Comparison of ENCODE assay signal across 16 cellular contexts in genomic region chr4:2300431-2300861, GRCh38. TPM values are rescaled to one million over a fixed set of nuclear protein-coding genes. Genes with fewer than 3 reads are reported as not detected.
DNase-seq lines count a peak whose midpoint lies in the region; ATAC-seq, FAIRE-seq and TF ChIP-seq lines count a peak whose summit lies in the region.
"Had no signal": no experiment of that assay in that cellular context is flagged by ENCODE, and none has a peak within 500 bp of the region (broad histone marks: within the 10 kb centered on the region; RNA-seq: fewer than 3 reads in every experiment).

No MANE protein-coding gene starts in this region.

- TF ChIP-seq CTCF in K562 (IDR thresholded peaks at IDR 0.05 in 2 of 3, conservative IDR thresholded peaks at IDR 0.05 in 1 of 3; ENCODE audit: insufficient read depth in 2 of 3, low read depth in 1 of 3, low read length in 3 of 3): no peak

- H3K4me3 Mint-ChIP-seq in activated T-cell treated with anti-CD3 and anti-CD28 coated beads, Interleukin-2, amount 50 U/mL, for 24 hours: no peak overlapping the region
- no peak overlapping the region for H3K4me3 Mint-ChIP-seq in activated T-cell treated with anti-CD3 and anti-CD28 coated beads, Interleukin-2, amount 50 U/mL, for 72 hours
- no peak overlapping the region for H3K4me3 Mint-ChIP-seq in immature natural killer cell

- H3K9me3 ChIP-seq in K562 (replicated peaks; ENCODE audit: control insufficient read depth, insufficient read depth, low read depth, low read length): no peaks in the 10 kb centered on the region
- peaks cover 0 to 9% of the 10 kb centered on the region in 2 donors for H3K9me3 ChIP-seq in neuronal stem cell (replicated peaks in 1 of 2; ENCODE audit: control insufficient read depth in 2 of 2, insufficient read depth in 1 of 2, low read depth in 1 of 2, low read length in 2 of 2)
- H3K9me3 ChIP-seq: A549 had no signal

- H2BK5ac ChIP-seq in neuronal stem cell (ENCODE audit: low read length): no peak overlapping the region

- TF ChIP-seq POLR2A in K562 (conservative IDR thresholded peaks at IDR 0.05): no peak

- CTCF ChIA-PET in K562 (lab: Yijun Ruan, JAX; ENCODE audit: low intra/inter-chr PET ratio): no interaction called here

- H3K79me1 ChIP-seq in neuronal stem cell (ENCODE audit: low read depth, low read length): no peaks in the 10 kb centered on the region

- H3K36me3 Mint-ChIP-seq in activated T-cell treated with anti-CD3 and anti-CD28 coated beads, Interleukin-2, amount 50 U/mL, for 24 hours (ENCODE audit: low read depth): peaks cover 5% of the 10 kb centered on the region
- no peaks in the 10 kb centered on the region for H3K36me3 Mint-ChIP-seq in activated T-cell treated with anti-CD3 and anti-CD28 coated beads, Interleukin-2, amount 50 U/mL, for 72 hours (ENCODE audit: insufficient read depth in 2 of 2)
- H3K36me3 Mint-ChIP-seq in immature natural killer cell: peaks cover 17 to 19% (median 17%) of the 10 kb centered on the region in 3 donors

- H3K14ac ChIP-seq in neuronal stem cell (ENCODE audit: low read length): no peak overlapping the region

- H3K4me1 Mint-ChIP-seq in activated T-cell treated with anti-CD3 and anti-CD28 coated beads, Interleukin-2, amount 50 U/mL, for 24 hours (ENCODE audit: low read depth): peaks cover 25% of the 10 kb centered on the region
- H3K4me1 Mint-ChIP-seq in activated T-cell treated with anti-CD3 and anti-CD28 coated beads, Interleukin-2, amount 50 U/mL, for 72 hours (ENCODE audit: low read depth): peaks cover 30% of the 10 kb centered on the region
- peaks cover 10 to 11% of the 10 kb centered on the region in 2 donors for H3K4me1 Mint-ChIP-seq in immature natural killer cell

- DNase-seq in activated T-cell treated with anti-CD3 and anti-CD28 coated beads, Interleukin-2, amount 50 U/mL, for 24 hours: peak; percentile 2
- no peak for DNase-seq in activated T-cell treated with anti-CD3 and anti-CD28 coated beads, Interleukin-2, amount 50 U/mL, for 72 hours
- DNase-seq in K562 (ENCODE audit: extremely low read depth in 1 of 4, low spot score in 3 of 4) (no peak), neuronal stem cell (ENCODE audit: low spot score) (no peak), H4 (ENCODE audit: low spot score) (no peak), immature natural killer cell (no peak), HK-2 (ENCODE audit: unreplicated experiment) (no peak)
- DNase-seq: Calu3, DMS79, GM23248, Karpas-422, NCI-H187 treated with DMSO at 0.1 percent for 48 hours, NCI-H446 had no signal

- H2BK120ac ChIP-seq in neuronal stem cell (ENCODE audit: low read depth, low read length): no peak overlapping the region

- H3K9me3 Mint-ChIP-seq in activated T-cell treated with anti-CD3 and anti-CD28 coated beads, Interleukin-2, amount 50 U/mL, for 24 hours: no peaks in the 10 kb centered on the region
- no peaks in the 10 kb centered on the region for H3K9me3 Mint-ChIP-seq in activated T-cell treated with anti-CD3 and anti-CD28 coated beads, Interleukin-2, amount 50 U/mL, for 72 hours
- H3K9me3 Mint-ChIP-seq in immature natural killer cell: peaks cover 0 to 2% (median 0%) of the 10 kb centered on the region in 6 donors

- H3K79me2 ChIP-seq in K562 (ENCODE audit: control insufficient read depth, insufficient read depth, low read length): no peaks in the 10 kb centered on the region

- H3K4me3 ChIP-seq in K562 (no peak overlapping the region), neuronal stem cell (ENCODE audit: low read length in 2 of 2) (no peak overlapping the region)
- H3K4me3 ChIP-seq: A549, GM23248 had no signal

- peak overlapping the region; percentile 33 for H2AK5ac ChIP-seq in neuronal stem cell (ENCODE audit: low read depth, low read length)

- no peak overlapping the region; a peak in 1 of 4 replicates for H3K9ac ChIP-seq in K562 (ENCODE audit: insufficient read depth in 1 of 2, low read depth in 2 of 2, low read length in 2 of 2)
- H3K9ac ChIP-seq in neuronal stem cell (ENCODE audit: low read depth, low read length, poor library complexity): no peak overlapping the region
- H3K9ac ChIP-seq: GM23248 had no signal

- no peak overlapping the region for H3K4me2 ChIP-seq in K562 (ENCODE audit: insufficient read depth, low read length)
- H3K4me2 ChIP-seq in neuronal stem cell (ENCODE audit: insufficient read depth, low read length, poor library complexity, severe bottlenecking): no peak overlapping the region
- H3K4me2 ChIP-seq: A549 had no signal

- H3K23ac ChIP-seq in neuronal stem cell (ENCODE audit: low read depth, low read length, poor library complexity): peak overlapping the region; percentile 56

- in situ Hi-C loops in K562 (cut with MboI): no loop called here

- H2BK15ac ChIP-seq in neuronal stem cell (ENCODE audit: low read length): no peak overlapping the region

- no peak for FAIRE-seq in K562 (lab: Jason Lieb, UNC)
- FAIRE-seq: A549, G401.6 had no signal

- peaks cover 4% of the 10 kb centered on the region; the same call in 1 of the 3 replicates for H3K36me3 ChIP-seq in K562 (ENCODE audit: control insufficient read depth, insufficient read depth, low read length)
- no peaks in the 10 kb centered on the region for H3K36me3 ChIP-seq in neuronal stem cell (replicated peaks in 1 of 2; ENCODE audit: control insufficient read depth in 2 of 2, insufficient read depth in 2 of 2, low read length in 2 of 2)

- H2AFZ ChIP-seq in K562 (ENCODE audit: low read depth, low read length) (no peak overlapping the region), neuronal stem cell (ENCODE audit: low read length) (no peak overlapping the region)
- H2AFZ ChIP-seq: GM23248 had no signal

- no peak overlapping the region for H3K4ac ChIP-seq in neuronal stem cell (ENCODE audit: low read length)

- no peaks in the 10 kb centered on the region for H3K27me3 ChIP-seq in K562 (ENCODE audit: control insufficient read depth in 2 of 2, insufficient read depth in 2 of 2, low read length in 2 of 2)
- peaks cover 0 to 37% (median 0%) of the 10 kb centered on the region in 3 experiments for H3K27me3 ChIP-seq in neuronal stem cell (ENCODE audit: control insufficient read depth in 3 of 3, insufficient read depth in 3 of 3, low read depth in 1 of 3, low read length in 3 of 3)

- whole genome bisulfite sequencing in K562 (ENCODE audit: insufficient coverage, low coverage, missing lambda C conversion rate): 87% methylated on average over 21 of the region's 22 CpGs
- WGBS in neuronal stem cell (ENCODE audit: extremely low coverage in 2 of 2, insufficient read length in 2 of 2, insufficient replicate concordance in 1 of 2), 2 donors: no CpG with 5 or more reads among the region's 22 CpGs

- H3K27ac ChIP-seq in K562 (ENCODE audit: extremely low read depth, low read depth, low read length) (no peak overlapping the region), neuronal stem cell (replicated peaks; ENCODE audit: low read length) (no peak overlapping the region)
- H3K27ac ChIP-seq: A549, GM23248 had no signal

- H3K27ac Mint-ChIP-seq in activated T-cell treated with anti-CD3 and anti-CD28 coated beads, Interleukin-2, amount 50 U/mL, for 24 hours: no peak overlapping the region
- no peak overlapping the region for H3K27ac Mint-ChIP-seq in activated T-cell treated with anti-CD3 and anti-CD28 coated beads, Interleukin-2, amount 50 U/mL, for 72 hours
- peak overlapping the region in 2 of 6 donors; percentile 11 to 77 for H3K27ac Mint-ChIP-seq in immature natural killer cell

- no peaks in the 10 kb centered on the region for H3K27me3 Mint-ChIP-seq in activated T-cell treated with anti-CD3 and anti-CD28 coated beads, Interleukin-2, amount 50 U/mL, for 24 hours
- H3K27me3 Mint-ChIP-seq in activated T-cell treated with anti-CD3 and anti-CD28 coated beads, Interleukin-2, amount 50 U/mL, for 72 hours (ENCODE audit: low read depth): no peaks in the 10 kb centered on the region
- H3K27me3 Mint-ChIP-seq in immature natural killer cell (ENCODE audit: low read depth in 3 of 3): peaks cover 2 to 5% (median 2%) of the 10 kb centered on the region in 3 donors

- H3K18ac ChIP-seq in neuronal stem cell (ENCODE audit: low read length): no peak overlapping the region

- no TSS peak for BruUV-seq in K562 (replicated peaks; lab: Mats Ljungman, UMichigan)

- POLR2A ChIA-PET in K562 (lab: Yijun Ruan, JAX): interaction anchor here (0.6 to 1.1 kb wide), 2 partner anchors 10 to 53 kb away, joined by 3 read pairs; no protein-coding TSS in a partner anchor

- no peak overlapping the region for H4K91ac ChIP-seq in neuronal stem cell (ENCODE audit: low read depth, low read length, poor library complexity)

- TF ChIP-seq RAD21 in K562 (CRISPR knock-in tag; conservative IDR thresholded peaks at IDR 0.05 in 1 of 2, IDR thresholded peaks at IDR 0.05 in 1 of 2): no peak

- TF ChIP-seq EP300 in K562 (IDR thresholded peaks at IDR 0.05; ENCODE audit: low read length): no peak

- H2BK12ac ChIP-seq in neuronal stem cell (ENCODE audit: low read length): no peak overlapping the region

- intact Hi-C loops in K562 (cut with micrococcal nuclease): no loop called here

- H3K9me1 ChIP-seq in K562 (ENCODE audit: control insufficient read depth, insufficient read depth, low read length): no peaks in the 10 kb centered on the region

- H4K8ac ChIP-seq in neuronal stem cell (ENCODE audit: low read depth, low read length): peak overlapping the region; percentile 76

- H3K4me1 ChIP-seq in K562 (replicated peaks in 1 of 2; ENCODE audit: control insufficient read depth in 2 of 2, insufficient read depth in 2 of 2, low read length in 2 of 2): peaks cover 0 to 64% of the 10 kb centered on the region in 2 experiments; a peak in 3 of 5 replicates
- H3K4me1 ChIP-seq in neuronal stem cell (ENCODE audit: control insufficient read depth in 2 of 2, insufficient read depth in 1 of 2, low read depth in 1 of 2, low read length in 2 of 2): no peaks in the 10 kb centered on the region
- H3K4me1 ChIP-seq: A549 had no signal

- no peak for ATAC-seq in activated T-cell treated with anti-CD3 and anti-CD28 coated beads, Interleukin-2, amount 50 U/mL, for 72 hours (replicated peaks in 1 of 2)
- ATAC-seq in K562 (no peak), HG02759 (IDR thresholded peaks at IDR 0.05; ENCODE audit: unreplicated experiment) (no peak)
- ATAC-seq: A549 had no signal

- H4K20me1 ChIP-seq in K562 (replicated peaks; ENCODE audit: control insufficient read depth, insufficient read depth, low read length): no peaks in the 10 kb centered on the region

RNA-seq across cellular contexts. Expression of gene MXD4, which starts 38.5 kb away (rescaled TPM):
- 10 to 100 TPM; 10.1 to 11.3 TPM for total RNA-seq in activated T-cell treated with anti-CD3 and anti-CD28 coated beads, Interleukin-2, amount 50 U/mL, for 72 hours
- total RNA-seq in K562 (2011; cell fraction: chromatin; rRNA removed; ENCODE audit: low replicate concordance): 28.6 and 67.2 TPM in 2 replicates
- total RNA-seq in K562 (2011; cell fraction: nucleolus; rRNA removed): 27.8 and 29.2 TPM in 2 replicates
- total RNA-seq in K562 (2011; cell fraction: nucleoplasm; rRNA removed): 20.9 and 26.7 TPM in 2 replicates
- total RNA-seq in K562 (2014; rRNA removed) (8.8 and 11.2 TPM in 2 replicates), K562 (2014; rRNA removed; fragmentation: Illumina TruSeq; extraction: Trizol) (1.3 and 1.7 TPM in 2 replicates), K562 (2015; rRNA removed; fragmentation: Illumina TruSeq; extraction: Trizol) (5.9 and 6.1 TPM in 2 replicates), K562 (2021) (13.5 and 14.0 TPM in 2 replicates)
- polyA plus RNA-seq in K562 (2011; rRNA removed) (9.1 and 14.4 TPM in 2 replicates), K562 (2014; fragmentation: Illumina TruSeq; extraction: Trizol) (4.4 and 7.0 TPM in 2 replicates), K562 (2014; fragmentation: Nextera tagmentation; extraction: Ambion mirVana) (under 1 TPM; 0.06 to 0.29 TPM), K562 (2014; rRNA removed) (8.9 and 10.2 TPM in 2 replicates), immature natural killer cell (10 to 100 TPM; 55.0 to 56.1 (median 55.0) TPM)
- polyA plus RNA-seq in K562 (2011; cell fraction: cytosol; rRNA removed): 10.3 and 17.4 TPM in 2 replicates
- 49.5 and 56.9 TPM in 2 replicates for polyA plus RNA-seq in K562 (2011; cell fraction: nucleus; rRNA removed)
- 9.3 and 17.8 TPM in 2 replicates for polyA plus RNA-seq in K562 (2012)
- 3.4 and 3.6 TPM in 2 replicates for polyA minus RNA-seq in K562 (2011; rRNA and poly(A)+ RNA removed)
- 4.6 and 8.3 TPM in 2 replicates for polyA minus RNA-seq in K562 (2011; cell fraction: cytosol; rRNA and poly(A)+ RNA removed)
- polyA minus RNA-seq in K562 (2011; cell fraction: nucleus; rRNA and poly(A)+ RNA removed): 13.1 and 22.0 TPM in 2 replicates
- 45.6 TPM for polyA plus RNA-seq in neuronal stem cell (2013, experiment 1 of 2)
- 47.1 TPM for polyA plus RNA-seq in neuronal stem cell (2013, experiment 2 of 2)
- total RNA-seq in H4 (2014; rRNA removed; shearing (Covaris generic)): 22.1 and 22.9 TPM in 2 replicates

RNA-seq across cellular contexts. Expression of gene HAUS3, which starts 58.5 kb away (rescaled TPM):
- total RNA-seq in activated T-cell treated with anti-CD3 and anti-CD28 coated beads, Interleukin-2, amount 50 U/mL, for 72 hours: 10 to 100 TPM; 21.0 to 21.7 TPM
- 10.9 and 54.8 TPM in 2 replicates for total RNA-seq in K562 (2011; cell fraction: chromatin; rRNA removed; ENCODE audit: low replicate concordance)
- 8.7 and 12.0 TPM in 2 replicates for total RNA-seq in K562 (2011; cell fraction: nucleolus; rRNA removed)
- total RNA-seq in K562 (2011; cell fraction: nucleoplasm; rRNA removed): 17.7 and 23.4 TPM in 2 replicates
- total RNA-seq in K562 (2014; rRNA removed) (14.9 and 15.8 TPM in 2 replicates), K562 (2014; rRNA removed; fragmentation: Illumina TruSeq; extraction: Trizol) (25.7 and 29.2 TPM in 2 replicates), K562 (2015; rRNA removed; fragmentation: Illumina TruSeq; extraction: Trizol) (20.1 and 22.3 TPM in 2 replicates), K562 (2021) (19.8 and 20.0 TPM in 2 replicates)
- polyA plus RNA-seq in K562 (2011; rRNA removed) (15.3 and 21.5 TPM in 2 replicates), K562 (2014; fragmentation: Illumina TruSeq; extraction: Trizol) (18.7 and 22.3 TPM in 2 replicates), K562 (2014; fragmentation: Nextera tagmentation; extraction: Ambion mirVana) (1 to 10 TPM; 8.9 to 9.6 TPM), K562 (2014; rRNA removed) (22.8 and 25.0 TPM in 2 replicates), immature natural killer cell (10 to 100 TPM; 12.8 to 21.7 (median 16.5) TPM)
- 6.7 and 9.4 TPM in 2 replicates for polyA plus RNA-seq in K562 (2011; cell fraction: cytosol; rRNA removed)
- polyA plus RNA-seq in K562 (2011; cell fraction: nucleus; rRNA removed): 15.3 and 17.4 TPM in 2 replicates
- polyA plus RNA-seq in K562 (2012): 15.3 and 16.2 TPM in 2 replicates
- 12.1 and 15.7 TPM in 2 replicates for polyA minus RNA-seq in K562 (2011; rRNA and poly(A)+ RNA removed)
- polyA minus RNA-seq in K562 (2011; cell fraction: cytosol; rRNA and poly(A)+ RNA removed): 5.9 and 8.2 TPM in 2 replicates
- polyA minus RNA-seq in K562 (2011; cell fraction: nucleus; rRNA and poly(A)+ RNA removed): 8.5 and 14.3 TPM in 2 replicates
- polyA plus RNA-seq in neuronal stem cell (2013, experiment 1 of 2): 11.4 TPM
- 12.2 TPM for polyA plus RNA-seq in neuronal stem cell (2013, experiment 2 of 2)
- 7.6 and 11.0 TPM in 2 replicates for total RNA-seq in H4 (2014; rRNA removed; shearing (Covaris generic))

RNA-seq across cellular contexts. Expression of gene POLN, which starts 58.5 kb away (rescaled TPM):
- 1 to 10 TPM; 4.6 TPM for total RNA-seq in activated T-cell treated with anti-CD3 and anti-CD28 coated beads, Interleukin-2, amount 50 U/mL, for 72 hours
- 3.2 and 4.6 TPM in 2 replicates for total RNA-seq in K562 (2011; cell fraction: chromatin; rRNA removed; ENCODE audit: low replicate concordance)
- 0.33 and 0.39 TPM in 2 replicates for total RNA-seq in K562 (2011; cell fraction: nucleolus; rRNA removed)
- total RNA-seq in K562 (2011; cell fraction: nucleoplasm; rRNA removed): 0.37 and 1.5 TPM in 2 replicates
- total RNA-seq in K562 (2014; rRNA removed) (0.09 and 0.16 TPM in 2 replicates), K562 (2014; rRNA removed; fragmentation: Illumina TruSeq; extraction: Trizol) (0.47 and 0.70 TPM in 2 replicates), K562 (2015; rRNA removed; fragmentation: Illumina TruSeq; extraction: Trizol) (0.72 and 0.91 TPM in 2 replicates), K562 (2021) (0.45 and 0.58 TPM in 2 replicates)
- polyA plus RNA-seq in K562 (2011; rRNA removed) (0.54 and 0.70 TPM in 2 replicates), K562 (2014; fragmentation: Illumina TruSeq; extraction: Trizol) (0.15 and 0.33 TPM in 2 replicates), K562 (2014; fragmentation: Nextera tagmentation; extraction: Ambion mirVana) (under 1 TPM; 0.08 to 0.25 TPM), K562 (2014; rRNA removed) (0.32 and 0.46 TPM in 2 replicates), immature natural killer cell (1 to 10 TPM in 1 of 3 donors, under 1 TPM in 1, not detected in 1; 0.41 to 1.6 TPM)
- polyA plus RNA-seq in K562 (2011; cell fraction: cytosol; rRNA removed): 0.12 and 0.25 TPM in 2 replicates
- 0.40 and 1.5 TPM in 2 replicates for polyA plus RNA-seq in K562 (2011; cell fraction: nucleus; rRNA removed)
- polyA plus RNA-seq in K562 (2012): 0.33 and 1.5 TPM in 2 replicates
- polyA minus RNA-seq in K562 (2011; rRNA and poly(A)+ RNA removed): 1.2 and 2.1 TPM in 2 replicates
- 0.73 TPM in 1 of 2 replicates, not detected in the other for polyA minus RNA-seq in K562 (2011; cell fraction: cytosol; rRNA and poly(A)+ RNA removed)
- 0.40 and 0.56 TPM in 2 replicates for polyA minus RNA-seq in K562 (2011; cell fraction: nucleus; rRNA and poly(A)+ RNA removed)
- polyA plus RNA-seq in neuronal stem cell (2013, experiment 1 of 2): 0.77 TPM
- 0.54 TPM for polyA plus RNA-seq in neuronal stem cell (2013, experiment 2 of 2)
- total RNA-seq in H4 (2014; rRNA removed; shearing (Covaris generic)): 1.0 and 1.8 TPM in 2 replicates
